Comparison of ENCODE assay signal across 26 cellular contexts in genomic region chr11:95307310-95307709, GRCh38.
"Had no signal": no experiment of that assay in that cellular context is flagged by ENCODE, and none has a peak within 500 bp of the region (broad histone marks: within the 10 kb centered on the region; RNA-seq: fewer than 3 reads in every experiment).

No MANE protein-coding gene starts in this region.

- H3K27me3 ChIP-seq: brain microvascular endothelial cell, cardiac muscle cell, Peyer's patch, SJSA1 had no signal

- DNase-seq: activated CD4-positive, alpha-beta memory T cell treated with anti-CD3 and anti-CD28 coated beads for 36 hours; activated CD4-positive, alpha-beta T cell treated with anti-CD3 and anti-CD28 coated beads, Interleukin-2, amount 10 ng/mL, durations not matched to agents 7 days and 5 days; activated CD4-positive, CD25-positive, alpha-beta regulatory T cell; activated gamma-delta T cell; activated naive CD4-positive, alpha-beta T cell treated with anti-CD3 and anti-CD28 coated beads for 36 hours; activated T-cell treated with anti-CD3 and anti-CD28 coated beads for 4 hours; activated T-cell treated with anti-CD3 and anti-CD28 coated beads, Interleukin-2, amount 50 U/mL, for 48 hours; amygdala; brain microvascular endothelial cell; NCI-H1105; NCI-H1436; NCI-H1694 treated with DMSO at 0.1 percent for 48 hours; NCI-H2029 treated with DMSO at 0.1 percent for 48 hours; NCI-H446; NCI-H774; NK-92 treated with Interleukin-12 subunit alpha and Interleukin-12 subunit beta, amount 100 ng/mL, for 24 hours; Right ventricle myocardium superior had no signal

- H3K4me1 Mint-ChIP-seq: activated T-helper 17 cell treated with anti-CD3 and anti-CD28 coated beads, Interleukin-2, amount 50 U/mL, for 72 hours had no signal

- H3K27me3 Mint-ChIP-seq: activated CD4-positive, alpha-beta memory T cell treated with anti-CD3 and anti-CD28 coated beads for 36 hours; activated CD4-positive, alpha-beta T cell treated with anti-CD3 and anti-CD28 coated beads, Interleukin-2, amount 10 ng/mL, durations not matched to agents 7 days and 5 days; activated naive CD8-positive, alpha-beta T cell; activated T-helper 17 cell treated with anti-CD3 and anti-CD28 coated beads, Interleukin-2, amount 50 U/mL, for 72 hours had no signal

- H3K4me1 ChIP-seq: Peyer's patch, SJSA1 had no signal

- ATAC-seq: activated T-helper 17 cell treated with anti-CD3 and anti-CD28 coated beads, Interleukin-2, amount 50 U/mL, for 72 hours; SK-N-SH treated with all-trans-retinoic acid at 6 μM for 48 hours had no signal

- H3K9me3 Mint-ChIP-seq: activated CD4-positive, alpha-beta memory T cell treated with anti-CD3 and anti-CD28 coated beads for 36 hours; activated naive CD4-positive, alpha-beta T cell treated with anti-CD3 and anti-CD28 coated beads for 36 hours; activated T-helper 17 cell treated with anti-CD3 and anti-CD28 coated beads, Interleukin-2, amount 50 U/mL, for 72 hours; T-helper 1 cell treated with Interleukin-12 subunit alpha and Interleukin-12 subunit beta and Interleukin-4 antibody, amounts not matched to agents 30 μg/mL and 1 μg/mL, for 36 hours had no signal

- H3K27ac ChIP-seq: brain microvascular endothelial cell, cardiac muscle cell, KMS-11, Peyer's patch, RWPE1, SJSA1 had no signal

- H3K4me3 ChIP-seq: cardiac muscle cell, Peyer's patch, SJSA1 had no signal

- H3K4me3 Mint-ChIP-seq: activated CD4-positive, alpha-beta memory T cell treated with anti-CD3 and anti-CD28 coated beads for 36 hours; activated CD4-positive, alpha-beta T cell treated with anti-CD3 and anti-CD28 coated beads, Interleukin-2, amount 10 ng/mL, durations not matched to agents 7 days and 5 days; activated naive CD4-positive, alpha-beta T cell treated with anti-CD3 and anti-CD28 coated beads for 36 hours; activated naive CD8-positive, alpha-beta T cell; activated T-helper 17 cell treated with anti-CD3 and anti-CD28 coated beads, Interleukin-2, amount 50 U/mL, for 72 hours; T-helper 1 cell treated with Interleukin-12 subunit alpha and Interleukin-12 subunit beta and Interleukin-4 antibody, amounts not matched to agents 30 μg/mL and 1 μg/mL, for 36 hours had no signal

- H3K36me3 Mint-ChIP-seq: activated CD4-positive, alpha-beta memory T cell treated with anti-CD3 and anti-CD28 coated beads for 36 hours; activated naive CD8-positive, alpha-beta T cell had no signal

- H3K36me3 ChIP-seq: brain microvascular endothelial cell, cardiac muscle cell, Peyer's patch, SJSA1 had no signal

- H3K27ac Mint-ChIP-seq: activated CD4-positive, alpha-beta memory T cell treated with anti-CD3 and anti-CD28 coated beads for 36 hours; activated CD4-positive, alpha-beta T cell treated with anti-CD3 and anti-CD28 coated beads, Interleukin-2, amount 10 ng/mL, durations not matched to agents 7 days and 5 days; activated naive CD4-positive, alpha-beta T cell treated with anti-CD3 and anti-CD28 coated beads for 36 hours; activated naive CD8-positive, alpha-beta T cell; activated T-helper 17 cell treated with anti-CD3 and anti-CD28 coated beads, Interleukin-2, amount 50 U/mL, for 72 hours; T-helper 1 cell treated with Interleukin-12 subunit alpha and Interleukin-12 subunit beta and Interleukin-4 antibody, amounts not matched to agents 30 μg/mL and 1 μg/mL, for 36 hours had no signal

- H3K9me3 ChIP-seq: Peyer's patch, SJSA1 had no signal
